Comparison of ENCODE assay signal across 10 cellular contexts in the genomic region with DNA sequence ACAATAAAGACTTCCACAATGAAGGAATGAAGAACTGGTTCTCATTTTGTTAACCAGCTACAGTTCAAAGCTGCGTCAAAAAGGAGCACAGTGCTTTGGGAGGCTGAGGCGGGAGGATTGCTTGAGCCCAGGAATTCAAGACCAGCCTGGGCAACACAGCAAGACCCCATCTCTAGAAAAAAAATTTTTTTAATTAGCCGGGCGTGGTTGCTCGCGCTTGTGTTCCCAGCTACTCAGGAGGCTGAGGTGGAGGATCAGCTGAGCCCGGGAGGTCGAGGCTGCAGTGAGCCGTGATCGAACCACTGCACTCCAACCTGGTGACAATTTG. TPM values are rescaled to one million over a fixed set of nuclear protein-coding genes. Genes with fewer than 3 reads are reported as not detected.
DNase-seq lines count a peak whose midpoint lies in the region; ATAC-seq and TF ChIP-seq lines count a peak whose summit lies in the region.
"Had no signal": no experiment of that assay in that cellular context is flagged by ENCODE, and none has a peak within 500 bp of the region (broad histone marks: within the 10 kb centered on the region; RNA-seq: fewer than 3 reads in every experiment).

No MANE protein-coding gene starts in this region.

- peaks cover 3% of the 10 kb centered on the region for H3K9me3 Mint-ChIP-seq in progenitor cell of endocrine pancreas (ENCODE audit: low read depth)

- peaks cover 38% of the 10 kb centered on the region for H3K4me1 Mint-ChIP-seq in progenitor cell of endocrine pancreas (ENCODE audit: low read depth)

- WGBS in esophagus muscularis mucosa = 76% methylated on average over 10 of the region's 10 CpGs

- no peak for TF ChIP-seq EP300 in esophagus muscularis mucosa (IDR thresholded peaks at IDR 0.05)

- H3K9ac ChIP-seq in ES-I3 (ENCODE audit: low read depth, low read length) = peak overlapping the region; percentile 50; the same call in 1 of the 2 replicates
- no peak overlapping the region for H3K9ac ChIP-seq in SK-N-MC (ENCODE audit: insufficient read length)

- H3K27ac ChIP-seq in SK-N-MC (no peak overlapping the region), esophagus muscularis mucosa (replicated peaks in 1 of 4) (no peak overlapping the region)

- H3K27me3 ChIP-seq in esophagus muscularis mucosa = peaks cover 0 to 69% (median 30%) of the 10 kb centered on the region in 4 donors

- H3K4me3 ChIP-seq in SK-N-MC (peak overlapping the region; percentile 79), esophagus muscularis mucosa (peak overlapping the region; percentile 45 to 56 (median 50))

- H3K9me3 ChIP-seq in ES-I3 (ENCODE audit: control insufficient read depth, insufficient read depth, low read length) (no peaks in the 10 kb centered on the region), SK-N-MC (ENCODE audit: low read depth, low read length) (no peaks in the 10 kb centered on the region), esophagus muscularis mucosa (no peaks in the 10 kb centered on the region)

- H3K27ac Mint-ChIP-seq in progenitor cell of endocrine pancreas = no peak overlapping the region

- H3K36me3 Mint-ChIP-seq in progenitor cell of endocrine pancreas (ENCODE audit: insufficient read depth) = no peaks in the 10 kb centered on the region

- peak overlapping the region; percentile 66 for H3K4me3 Mint-ChIP-seq in progenitor cell of endocrine pancreas (ENCODE audit: low read depth)

- peaks cover 5% of the 10 kb centered on the region; the same call in 1 of the 2 replicates for H3K4me1 ChIP-seq in ES-I3 (ENCODE audit: insufficient read depth, low read length)
- H3K4me1 ChIP-seq in esophagus muscularis mucosa = peaks cover 18 to 42% (median 38%) of the 10 kb centered on the region in 4 donors

- TF ChIP-seq CTCF in esophagus muscularis mucosa (IDR thresholded peaks at IDR 0.05) (no peak), progenitor cell of endocrine pancreas (IDR thresholded peaks at IDR 0.05; ENCODE audit: unreplicated experiment) (no peak)

- no peak for ATAC-seq in GM19324 (IDR thresholded peaks at IDR 0.05; ENCODE audit: low FRiP score, unreplicated experiment)

- H3K27me3 Mint-ChIP-seq in progenitor cell of endocrine pancreas = peaks cover 54% of the 10 kb centered on the region

- DNase-seq in SK-N-MC (ENCODE audit: low read depth, low spot score) = no peak
- DNase-seq in esophagus muscularis mucosa (ENCODE audit: extremely low spot score) = no peak
- no peak for DNase-seq in progenitor cell of endocrine pancreas (ENCODE audit: low spot score, unreplicated experiment)
- DNase-seq in NCI-H128 (lab: John Stamatoyannopoulos, UW; ENCODE audit: unreplicated experiment) = no peak
- no peak for DNase-seq in stimulated activated CD4-positive, alpha-beta T cell treated with anti-CD3 and anti-CD28 coated beads, Interleukin-12 subunit alpha, Interleukin-12 subunit beta, amount 100 ng/mL, for 4 hours
- DNase-seq in kidney glomerular epithelial cell (lab: John Stamatoyannopoulos, UW) = no peak
- DNase-seq: NK-92 treated with Interleukin-12 subunit alpha and Interleukin-12 subunit beta, amount 100 ng/mL, for 24 hours had no signal

- no peak for TF ChIP-seq POLR2A in esophagus muscularis mucosa (IDR thresholded peaks at IDR 0.05; ENCODE audit: low read depth)

- H3K36me3 ChIP-seq in ES-I3 (ENCODE audit: insufficient read depth, low read length) = no peaks in the 10 kb centered on the region
- H3K36me3 ChIP-seq in SK-N-MC (ENCODE audit: insufficient read depth, low read length) = no peaks in the 10 kb centered on the region
- no peaks in the 10 kb centered on the region for H3K36me3 ChIP-seq in esophagus muscularis mucosa

- intact Hi-C loops in esophagus muscularis mucosa (cut with DNase I) = loop anchor here (5.0 kb wide), 1 partner anchor 134 kb away; no protein-coding TSS in a partner anchor

RNA-seq across cellular contexts. Expression of a gene that starts 0.8 kb away (rescaled TPM):
- total RNA-seq in esophagus muscularis mucosa (under 1 TPM; 0.11 to 0.50 (median 0.27) TPM), progenitor cell of endocrine pancreas (0.64 and 0.96 TPM in 2 replicates)
- total RNA-seq: mucosa of gallbladder had no signal

RNA-seq across cellular contexts. Expression of a gene that starts 55.5 kb away (rescaled TPM):
- total RNA-seq in esophagus muscularis mucosa (10 to 100 TPM; 16.6 to 22.4 (median 20.8) TPM), progenitor cell of endocrine pancreas (60.9 and 64.2 TPM in 2 replicates)
